In the genomic region with DNA sequence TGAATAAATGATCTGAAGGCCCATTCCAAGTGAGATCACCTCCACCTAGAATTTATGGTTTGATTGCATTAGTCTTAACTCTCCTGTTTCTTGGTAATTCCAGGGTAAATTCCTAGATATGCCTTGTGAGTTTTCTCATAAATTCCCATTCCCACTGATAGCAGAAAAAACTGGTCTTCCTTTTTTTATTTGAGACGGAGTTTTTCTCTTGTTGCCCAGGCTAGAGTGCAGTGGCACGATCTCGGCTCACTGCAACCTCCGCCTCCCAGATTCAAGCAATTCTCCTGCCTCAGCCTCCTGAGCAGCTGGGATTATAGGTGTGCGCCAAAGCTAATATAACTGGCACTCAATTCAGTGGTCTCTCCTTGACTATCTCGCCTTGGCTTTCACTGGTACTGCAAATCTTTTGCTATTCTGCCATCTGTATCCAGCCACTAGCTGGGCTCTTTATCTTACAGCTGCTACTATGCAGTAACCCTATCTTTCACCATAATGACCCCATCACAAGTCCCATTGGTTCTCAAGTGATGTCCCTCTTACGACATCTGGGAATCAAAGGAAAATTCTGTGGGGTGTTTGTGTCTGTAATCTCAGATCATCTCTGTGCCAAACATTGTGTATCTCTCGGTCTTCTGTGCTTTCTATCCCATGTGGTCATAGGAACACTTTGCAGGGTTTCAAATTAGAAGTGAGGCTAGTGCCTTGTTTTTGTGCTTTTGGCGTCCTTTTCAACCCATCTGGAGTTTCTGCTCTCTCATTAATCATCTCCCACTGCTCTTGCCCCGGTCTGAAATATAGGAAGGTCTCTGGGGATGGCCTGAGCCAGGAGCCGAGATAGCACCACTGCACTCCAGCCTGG, we compare ENCODE assay signal across 8 cellular contexts. TPM values are rescaled to one million over a fixed set of nuclear protein-coding genes. Genes with fewer than 3 reads are reported as not detected.
A peak's percentile ranks its signal among the peaks of the same experiment; 100 is the strongest.
DNase-seq lines count a peak whose midpoint lies in the region; ATAC-seq and TF ChIP-seq lines count a peak whose summit lies in the region.

No MANE protein-coding gene starts in this region.

- DNase-seq in cardiac muscle cell (ENCODE audit: low read depth in 1 of 2, low spot score in 1 of 2), result peak in 1 of 2 donors; percentile 58
- no peak for DNase-seq in right atrium auricular region (ENCODE audit: low spot score)
- DNase-seq in SK-MEL-5 (ENCODE audit: low read depth, low spot score), result peak; percentile 47
- no peak for DNase-seq in heart left ventricle
- DNase-seq in activated CD4-positive, alpha-beta T cell treated with anti-CD3 and anti-CD28 coated beads, Interleukin-2, amount 50 U/mL, for 1 hour, result no peak
- no peak for DNase-seq in C1 segment of cervical spinal cord (lab: John Stamatoyannopoulos, UW)

- ATAC-seq in heart left ventricle, result peak in 3 of 4 donors; percentile 46 to 59 (median 53)
- no peak for ATAC-seq in HG02852 (IDR thresholded peaks at IDR 0.05; ENCODE audit: unreplicated experiment)
- no peak for ATAC-seq in HG02938 (IDR thresholded peaks at IDR 0.05; ENCODE audit: unreplicated experiment)

- H3K4me1 ChIP-seq in cardiac muscle cell (ENCODE audit: low read depth), result no peaks in the 10 kb centered on the region
- H3K4me1 ChIP-seq in right atrium auricular region, result peaks cover 0 to 3% of the 10 kb centered on the region in 2 donors
- peaks cover 0 to 5% (median 0%) of the 10 kb centered on the region in 12 donors for H3K4me1 ChIP-seq in heart left ventricle

- intact Hi-C loops in heart left ventricle (cut with DNase I), result no loop called here

- H3K9me3 ChIP-seq in cardiac muscle cell (ENCODE audit: low read depth), result no peaks in the 10 kb centered on the region
- H3K9me3 ChIP-seq in right atrium auricular region, result no peaks in the 10 kb centered on the region
- H3K9me3 ChIP-seq in heart left ventricle, result no peaks in the 10 kb centered on the region

- H3K27me3 ChIP-seq in cardiac muscle cell (no peaks in the 10 kb centered on the region), right atrium auricular region (no peaks in the 10 kb centered on the region), heart left ventricle (no peaks in the 10 kb centered on the region)

- no peak for TF ChIP-seq CTCF in cardiac muscle cell (IDR thresholded peaks at IDR 0.05; ENCODE audit: low read depth, low read length)
- no peak for TF ChIP-seq CTCF in right atrium auricular region (IDR thresholded peaks at IDR 0.05)
- no peak for TF ChIP-seq CTCF in heart left ventricle (IDR thresholded peaks at IDR 0.05)

- H3K27ac ChIP-seq in cardiac muscle cell (peak overlapping the region; percentile 16), right atrium auricular region (no peak overlapping the region), heart left ventricle (peak overlapping the region in 1 of 12 donors; percentile 48)

- no peak for TF ChIP-seq POLR2A in heart left ventricle (IDR thresholded peaks at IDR 0.05)

- in situ Hi-C loops in SK-MEL-5 (cut with HindIII; ENCODE audit: low pct_unique_long_range_greater_than_20kb, low sequenced_read_pairs), result no loop called here

- H3K36me3 ChIP-seq in cardiac muscle cell (peaks cover 39% of the 10 kb centered on the region), right atrium auricular region (peaks cover 23% of the 10 kb centered on the region), heart left ventricle (peaks cover 0 to 52% (median 46%) of the 10 kb centered on the region in 9 donors)

- H3K4me3 ChIP-seq in cardiac muscle cell, result no peak overlapping the region
- no peak overlapping the region for H3K4me3 ChIP-seq in right atrium auricular region
- H3K4me3 ChIP-seq in heart left ventricle, result no peak overlapping the region

- 66 to 67% (median 66%) methylated on average over 11 of the region's 11 CpGs for WGBS in heart left ventricle, 4 donors

RNA-seq across cellular contexts. Expression of a gene that starts 14.4 kb away (rescaled TPM):
- total RNA-seq in cardiac muscle cell (601 and 659 TPM in 2 replicates), right atrium auricular region (100 to 1,000 TPM; 273 to 345 TPM), heart left ventricle (100 to 1,000 TPM; 278 to 388 (median 322) TPM)
- polyA plus RNA-seq in cardiac muscle cell (568 and 768 TPM in 2 replicates), heart left ventricle (100 to 1,000 TPM; 127 to 294 TPM)
- total RNA-seq in SK-MEL-5 (2014; rRNA removed; shearing (Covaris generic)), result 728 and 761 TPM in 2 replicates
- polyA plus RNA-seq in SK-MEL-5 (2015; cell fraction: cytosol; rRNA removed), result 532 and 618 TPM in 2 replicates
- 558 and 673 TPM in 2 replicates for polyA plus RNA-seq in SK-MEL-5 (2015; cell fraction: nucleus; rRNA removed)

RNA-seq across cellular contexts. Expression of a gene that starts 15.0 kb away (rescaled TPM):
- 1.8 and 3.6 TPM in 2 replicates for total RNA-seq in cardiac muscle cell
- 8.4 TPM in 2 replicates for polyA plus RNA-seq in cardiac muscle cell
- 1 to 10 TPM; 2.1 to 3.1 TPM for total RNA-seq in right atrium auricular region
- total RNA-seq in SK-MEL-5 (2014; rRNA removed; shearing (Covaris generic)), result 5.1 and 5.9 TPM in 2 replicates
- 7.6 and 9.1 TPM in 2 replicates for polyA plus RNA-seq in SK-MEL-5 (2015; cell fraction: cytosol; rRNA removed)
- polyA plus RNA-seq in SK-MEL-5 (2015; cell fraction: nucleus; rRNA removed), result 13.2 and 15.9 TPM in 2 replicates
- total RNA-seq in heart left ventricle, result 1 to 10 TPM; 2.4 to 9.9 (median 5.9) TPM
- polyA plus RNA-seq in heart left ventricle, result 1 to 10 TPM; 1.6 to 4.4 TPM

RNA-seq across cellular contexts. Expression of a gene that starts 44.3 kb away (rescaled TPM):
- total RNA-seq in cardiac muscle cell, result 2.6 and 6.2 TPM in 2 replicates
- polyA plus RNA-seq in cardiac muscle cell, result 4.4 and 6.6 TPM in 2 replicates
- total RNA-seq in right atrium auricular region, result 1 to 10 TPM; 4.3 to 4.6 TPM
- total RNA-seq in SK-MEL-5 (2014; rRNA removed; shearing (Covaris generic)), result 3.0 and 4.7 TPM in 2 replicates
- 1.7 and 2.0 TPM in 2 replicates for polyA plus RNA-seq in SK-MEL-5 (2015; cell fraction: cytosol; rRNA removed)
- 8.9 and 9.2 TPM in 2 replicates for polyA plus RNA-seq in SK-MEL-5 (2015; cell fraction: nucleus; rRNA removed)
- 1 to 10 TPM; 2.5 to 4.2 (median 3.2) TPM for total RNA-seq in heart left ventricle
- under 1 TPM; 0.53 to 0.62 TPM for polyA plus RNA-seq in heart left ventricle

Comparison
In these comparisons a context has a peak if more than half of its experiments do, and no peak if none do; other contexts are left out.
1. ATAC-seq: peak in heart left ventricle (3 of 4); none in HG02852 (single experiment) and HG02938 (single experiment).